22 cellular contexts compared by ENCODE assay signal in the genomic region with DNA sequence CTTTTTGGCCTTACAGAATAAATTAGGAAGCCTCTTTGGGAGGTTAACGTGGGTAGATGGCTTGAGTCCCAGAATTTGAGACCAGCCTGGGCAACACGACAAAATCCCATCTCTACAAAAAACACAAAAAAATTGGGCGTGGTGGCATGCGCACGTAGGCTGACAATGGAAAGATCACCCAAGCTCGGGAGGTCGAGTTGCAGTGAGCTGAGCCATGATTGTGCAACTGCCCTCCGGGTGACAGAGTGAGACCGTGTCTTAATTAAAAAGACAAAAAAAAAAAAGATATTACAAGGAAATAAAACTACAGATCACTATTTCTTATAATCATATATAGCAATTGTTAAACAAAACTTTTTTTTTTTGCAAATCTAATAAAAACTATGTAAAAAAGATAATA. TPM values are rescaled to one million over a fixed set of nuclear protein-coding genes. Genes with fewer than 3 reads are reported as not detected.
DNase-seq lines count a peak whose midpoint lies in the region; FAIRE-seq and TF ChIP-seq lines count a peak whose summit lies in the region.
"Had no signal": no experiment of that assay in that cellular context is flagged by ENCODE, and none has a peak within 500 bp of the region (broad histone marks: within the 10 kb centered on the region; RNA-seq: fewer than 3 reads in every experiment).

No MANE protein-coding gene starts in this region.

- H2BK120ac ChIP-seq in H1 (replicated peaks; ENCODE audit: low read depth, low read length): peak overlapping the region; percentile 21

- H3K4me2 ChIP-seq in H1 (ENCODE audit: insufficient read depth in 1 of 2, low read depth in 2 of 2, low read length in 2 of 2): no peak overlapping the region

- H4K5ac ChIP-seq in H1 (ENCODE audit: insufficient read length, low read depth, low read length): no peak overlapping the region

- H4K20me1 ChIP-seq in H1 (replicated peaks in 1 of 2; ENCODE audit: control insufficient read depth in 1 of 2, insufficient read depth in 2 of 2, low read length in 2 of 2): no peaks in the 10 kb centered on the region

- no peaks in the 10 kb centered on the region for H3K4me1 Mint-ChIP-seq in nephron progenitor cell
- H3K4me1 Mint-ChIP-seq: T-cell had no signal

- no peaks in the 10 kb centered on the region for H3K27me3 ChIP-seq in H1 (replicated peaks in 1 of 4; ENCODE audit: control insufficient read depth in 3 of 4, extremely low read depth in 1 of 4, insufficient read depth in 3 of 4, low read length in 3 of 4)
- H3K27me3 ChIP-seq: SJCRH30 had no signal

- no peak overlapping the region for H4K8ac ChIP-seq in H1 (ENCODE audit: extremely low read depth, insufficient read depth, low read length)

- no peaks in the 10 kb centered on the region for H3K79me1 ChIP-seq in H1 (ENCODE audit: low read depth, low read length)

- CTCF ChIA-PET in H1 (lab: Charles Lee; ENCODE audit: partially characterized antibody): no interaction called here

- H3K9me3 ChIP-seq in H1 (ENCODE audit: insufficient read depth in 2 of 2, low read depth in 1 of 2, low read length in 1 of 2): no peaks in the 10 kb centered on the region
- H3K9me3 ChIP-seq: HAP-1 had no signal

- POLR2A ChIA-PET in H1 (lab: Charles Lee; ENCODE audit: partially characterized antibody): no interaction called here

- no peaks in the 10 kb centered on the region for H3K36me3 Mint-ChIP-seq in nephron progenitor cell (ENCODE audit: low read depth)
- H3K36me3 Mint-ChIP-seq: T-cell had no signal

- no peaks in the 10 kb centered on the region for H3K27me3 Mint-ChIP-seq in nephron progenitor cell (ENCODE audit: low read depth, poor library complexity)

- no peak overlapping the region for H4K91ac ChIP-seq in H1 (replicated peaks; ENCODE audit: insufficient read length, low read length)

- H2BK5ac ChIP-seq in H1 (ENCODE audit: low read depth, low read length): no peak overlapping the region

- H2BK12ac ChIP-seq in H1 (ENCODE audit: low read depth, low read length): no peak overlapping the region

- no peak overlapping the region for H2BK20ac ChIP-seq in H1 (ENCODE audit: low read length)

- no peak overlapping the region for H3K56ac ChIP-seq in H1 (replicated peaks; ENCODE audit: insufficient read length, low read depth, low read length)

- no peak overlapping the region for H2BK15ac ChIP-seq in H1 (ENCODE audit: low read length)

- H3K27ac ChIP-seq in H1 (ENCODE audit: low read depth, low read length): no peak overlapping the region
- H3K27ac ChIP-seq: HL-60, SJCRH30 had no signal

- TF ChIP-seq EP300 in Ishikawa (IDR thresholded peaks at IDR 0.05; ENCODE audit: borderline replicate concordance): no peak
- no peak for TF ChIP-seq EP300 in H1 (IDR thresholded peaks at IDR 0.05; ENCODE audit: borderline replicate concordance in 1 of 2, low read depth in 2 of 2, low read length in 2 of 2)

- H2AFZ ChIP-seq in H1 (ENCODE audit: low read length): no peak overlapping the region

- no peak overlapping the region for H3K14ac ChIP-seq in H1 (ENCODE audit: insufficient read length)

- no peak overlapping the region for H3K4ac ChIP-seq in H1 (replicated peaks; ENCODE audit: insufficient read length, low read depth, low read length)

- no peak overlapping the region for H2AK5ac ChIP-seq in H1 (ENCODE audit: low read depth, low read length)

- H3K4me3 ChIP-seq in NB4 (ENCODE audit: low read depth, low read length) (no peak overlapping the region), H1 (ENCODE audit: extremely low read depth in 1 of 4, insufficient read depth in 2 of 4, low read depth in 3 of 4, low read length in 4 of 4) (no peak overlapping the region)
- H3K4me3 ChIP-seq: HAP-1, SJCRH30 had no signal

- no peaks in the 10 kb centered on the region for H3K36me3 ChIP-seq in H1 (ENCODE audit: control insufficient read depth in 2 of 4, insufficient read depth in 4 of 4, low read length in 3 of 4)
- H3K36me3 ChIP-seq: HAP-1, SJCRH30 had no signal

- no peak for FAIRE-seq in H1 (lab: Jason Lieb, UNC)

- TF ChIP-seq RAD21 in Ishikawa (IDR thresholded peaks at IDR 0.05; ENCODE audit: low read depth) (no peak), H1 (IDR thresholded peaks at IDR 0.05 in 1 of 2, conservative IDR thresholded peaks at IDR 0.05 in 1 of 2; ENCODE audit: low read depth in 2 of 2, low read length in 2 of 2) (no peak)

- H3K9ac ChIP-seq in H1 (replicated peaks in 1 of 4; ENCODE audit: extremely low read depth in 1 of 4, low read depth in 3 of 4, low read length in 3 of 4): no peak overlapping the region

- no peaks in the 10 kb centered on the region for H3K4me1 ChIP-seq in H1 (replicated peaks in 1 of 4; ENCODE audit: control insufficient read depth in 3 of 4, insufficient read depth in 4 of 4, low read length in 3 of 4)
- H3K4me1 ChIP-seq: HAP-1 had no signal

- no peaks in the 10 kb centered on the region for H3K9me3 Mint-ChIP-seq in nephron progenitor cell
- H3K9me3 Mint-ChIP-seq: CD4-positive, alpha-beta T cell; T-cell had no signal

- DNase-seq in NB4 (ENCODE audit: low read depth) (peak; percentile 14), H1 (ENCODE audit: low read depth in 1 of 2, low spot score in 2 of 2) (no peak), nephron progenitor cell (no peak), NCI-H1694 (lab: John Stamatoyannopoulos, UW) (no peak), NCI-H526 treated with DMSO at 0.1 percent for 48 hours (lab: John Stamatoyannopoulos, UW) (no peak), NCI-H2227 (lab: John Stamatoyannopoulos, UW; ENCODE audit: unreplicated experiment) (no peak)
- DNase-seq: CD4-positive, alpha-beta T cell; COR-L47; DMS 273 treated with DMSO at 0.1 percent for 48 hours; DMS79 treated with DMSO at 0.1 percent for 48 hours; Karpas-422; MM.1S; NCI-H1694 treated with DMSO at 0.1 percent for 48 hours; NCI-H2081 treated with DMSO at 0.1 percent for 48 hours; NCI-H2171 treated with DMSO at 0.1 percent for 48 hours; NCI-H774; NK-92 treated with Interleukin-12 subunit alpha and Interleukin-12 subunit beta, amount 100 ng/mL, for 24 hours; SJCRH30; T-cell had no signal

- H3K79me2 ChIP-seq in H1 (ENCODE audit: control insufficient read depth in 1 of 2, insufficient read depth in 2 of 2, low read length in 2 of 2): no peaks in the 10 kb centered on the region

- 94% methylated on average over 9 of the region's 9 CpGs; no CpG with 5 or more reads in 1 of the 2 experiments for WGBS in H1 (ENCODE audit: extremely low coverage in 1 of 2, insufficient coverage in 1 of 2, insufficient read length in 1 of 2, insufficient replicate concordance in 2 of 2, low coverage in 1 of 2, low lambda C conversion rate in 2 of 2, missing lambda C conversion rate in 1 of 2), 2 experiments

- no peak overlapping the region for H3K18ac ChIP-seq in H1 (ENCODE audit: extremely low read depth, low read length)

- TF ChIP-seq CTCF in NB4 (IDR thresholded peaks at IDR 0.05; ENCODE audit: low read depth, low read length): no peak
- no peak for TF ChIP-seq CTCF in H1 (IDR thresholded peaks at IDR 0.05; ENCODE audit: control extremely low read depth in 1 of 3, insufficient read depth in 1 of 3, low read depth in 1 of 3, low read length in 3 of 3)
- TF ChIP-seq CTCF in nephron progenitor cell (IDR thresholded peaks at IDR 0.05): no peak

- no peak overlapping the region for H3K4me3 Mint-ChIP-seq in nephron progenitor cell
- H3K4me3 Mint-ChIP-seq: CD4-positive, alpha-beta T cell; T-cell had no signal

- no peaks in the 10 kb centered on the region for H3K23me2 ChIP-seq in H1 (ENCODE audit: low read depth, low read length)

- TF ChIP-seq POLR2A in NB4 (IDR thresholded peaks at IDR 0.05; ENCODE audit: extremely low read depth, insufficient read length) (no peak), H1 (IDR thresholded peaks at IDR 0.05; ENCODE audit: control extremely low read depth in 1 of 2, low read depth in 2 of 2, low read length in 2 of 2) (no peak)

- no peak overlapping the region for H3K23ac ChIP-seq in H1 (ENCODE audit: insufficient read length)

- peak overlapping the region; percentile 30 for H3K27ac Mint-ChIP-seq in nephron progenitor cell
- H3K27ac Mint-ChIP-seq: CD4-positive, alpha-beta T cell; T-cell had no signal

TF ChIP-seq in Ishikawa, 13 proteins besides CTCF, POLR2A, EP300 and RAD21:
- TF ChIP-seq CEBPB (IDR thresholded peaks at IDR 0.05): peak; percentile 66
- TF ChIP-seq, protein P1, sequence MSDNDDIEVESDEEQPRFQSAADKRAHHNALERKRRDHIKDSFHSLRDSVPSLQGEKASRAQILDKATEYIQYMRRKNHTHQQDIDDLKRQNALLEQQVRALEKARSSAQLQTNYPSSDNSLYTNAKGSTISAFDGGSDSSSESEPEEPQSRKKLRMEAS (IDR thresholded peaks at IDR 0.05): no peak
TF ChIP-seq in Ishikawa: peak in this region for 1.

TF ChIP-seq in H1, 55 proteins besides CTCF, POLR2A, EP300 and RAD21:
- TF ChIP-seq KDM1A (IDR thresholded peaks at IDR 0.05; ENCODE audit: borderline replicate concordance, low read length) (no peak), CEBPB (IDR thresholded peaks at IDR 0.05; ENCODE audit: low read depth, low read length) (peak; percentile 87)

RNA-seq across cellular contexts. Expression of a gene that starts 43.4 kb away (rescaled TPM):
- total RNA-seq in H1 (2021; fragmentation: NEBNext Ultra II Directional; extraction: Animal tissue kit (Norgen Biotek cat#: 25700)): 73.0 and 77.8 TPM in 2 replicates
- 15.5 and 37.5 TPM in 2 replicates for polyA plus RNA-seq in H1 (2011; rRNA removed)
- polyA plus RNA-seq in H1 (2011; cell fraction: cytosol; rRNA removed): 27.9 TPM
- polyA plus RNA-seq in H1 (2011; cell fraction: nucleus; rRNA removed): 25.4 TPM
- 34.9 to 48.2 TPM (median 38.3 TPM) in 4 replicates for polyA plus RNA-seq in H1 (2012, experiment 1 of 2)
- polyA plus RNA-seq in H1 (2012, experiment 2 of 2): 2.0 TPM
- 30.2 TPM for polyA plus RNA-seq in H1 (2013, experiment 1 of 2)
- 28.4 TPM for polyA plus RNA-seq in H1 (2013, experiment 2 of 2)
- polyA minus RNA-seq in H1 (2011; rRNA and poly(A)+ RNA removed): 95.7 and 133 TPM in 2 replicates
- 50.1 TPM for polyA minus RNA-seq in H1 (2011; cell fraction: cytosol; rRNA and poly(A)+ RNA removed)
- 148 TPM for polyA minus RNA-seq in H1 (2011; cell fraction: nucleus; rRNA and poly(A)+ RNA removed)
